9 cellular contexts compared by ENCODE assay signal in the genomic region with DNA sequence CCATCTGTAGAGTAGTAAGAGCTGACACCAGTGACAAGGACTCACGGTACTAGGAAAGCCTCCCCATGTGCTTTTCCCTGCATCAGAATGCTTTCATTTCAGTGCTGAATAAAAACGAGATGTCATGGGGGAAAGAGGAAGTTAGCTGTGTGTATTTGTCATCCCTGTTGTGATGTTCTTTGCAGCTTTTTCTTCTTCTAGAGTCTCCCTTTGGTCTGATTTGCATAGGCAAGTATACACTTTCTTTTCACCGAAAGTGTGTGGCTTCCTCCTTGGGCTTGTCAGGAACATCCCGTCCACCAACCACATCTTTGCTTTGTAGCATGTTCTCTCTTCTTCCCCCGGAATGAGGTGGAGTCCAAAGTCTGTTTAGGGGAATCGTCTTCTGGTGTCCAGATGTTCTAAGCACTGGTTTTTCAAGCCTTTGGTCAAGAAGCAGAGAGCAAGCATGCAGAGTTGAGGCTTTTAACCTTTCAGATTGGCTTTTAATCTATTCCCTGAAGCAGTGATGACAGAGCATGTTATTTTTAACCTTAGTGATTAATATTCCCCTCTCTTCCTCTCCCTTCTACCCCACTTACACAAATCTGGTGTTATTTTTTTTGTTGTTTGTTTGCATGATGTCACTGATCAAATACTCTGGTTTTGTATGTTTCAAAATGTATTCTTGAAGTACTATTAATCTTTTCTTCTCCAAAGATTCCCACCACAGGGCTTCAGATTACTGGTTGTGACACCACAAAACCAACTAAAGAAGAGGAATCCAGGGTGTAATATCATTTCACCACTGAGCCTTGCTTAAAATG.
DNase-seq lines count a peak whose midpoint lies in the region; ATAC-seq and TF ChIP-seq lines count a peak whose summit lies in the region.
"Had no signal": no experiment of that assay in that cellular context is flagged by ENCODE, and none has a peak within 500 bp of the region (broad histone marks: within the 10 kb centered on the region; RNA-seq: fewer than 3 reads in every experiment).

No MANE protein-coding gene starts in this region.

- TF ChIP-seq EP300 in stomach (IDR thresholded peaks at IDR 0.05) = no peak

- no peak for TF ChIP-seq POLR2A in stomach (IDR thresholded peaks at IDR 0.05)

- no peaks in the 10 kb centered on the region for H3K9me3 Mint-ChIP-seq in activated B cell treated with CpG ODN at 0.5 μM for 24 hours
- H3K9me3 Mint-ChIP-seq: immature natural killer cell had no signal

- POLR2A ChIA-PET in activated B cell treated with CpG ODN at 0.5 μM for 24 hours (lab: Charles Lee) = interaction anchor here (0.6 to 2.4 kb wide), 3 partner anchors 46 to 164 kb away, joined by 4 to 16 read pairs (median 4); a partner anchor contains a TSS
- POLR2A ChIA-PET in A673 (lab: Charles Lee; ENCODE audit: low non-redundant PET) = no interaction called here

- CTCF ChIA-PET in activated B cell treated with CpG ODN at 0.5 μM for 24 hours (lab: Charles Lee) (interaction anchor here (1.0 to 1.3 kb wide), 3 partner anchors 10 to 162 kb away, joined by 3 to 7 read pairs (median 4); no protein-coding TSS in a partner anchor), A673 (lab: Charles Lee) (no interaction called here)

- WGBS in stomach, 5 donors = 31 to 61% (median 48%) methylated on average over 6 of the region's 6 CpGs

- no peaks in the 10 kb centered on the region for H3K36me3 Mint-ChIP-seq in activated B cell treated with CpG ODN at 0.5 μM for 24 hours (ENCODE audit: low read depth)
- H3K36me3 Mint-ChIP-seq: immature natural killer cell had no signal

- no TSS peak for BruUV-seq in A673 (replicated peaks; lab: Mats Ljungman, UMichigan)

- H3K27me3 ChIP-seq in BLaER1 treated with 17β-estradiol and CSF1 and Interleukin-3, amounts not matched to agents 10 nM and 100 nM = no peaks in the 10 kb centered on the region
- no peaks in the 10 kb centered on the region for H3K27me3 ChIP-seq in stomach
- H3K27me3 ChIP-seq in A673 (replicated peaks; ENCODE audit: insufficient read depth, low read depth, low read length, poor library complexity) = no peaks in the 10 kb centered on the region

- H3K36me3 ChIP-seq in BLaER1 treated with 17β-estradiol and CSF1 and Interleukin-3, amounts not matched to agents 10 nM and 100 nM = no peaks in the 10 kb centered on the region
- H3K36me3 ChIP-seq in stomach = no peaks in the 10 kb centered on the region
- H3K36me3 ChIP-seq in A673 (ENCODE audit: insufficient read depth, low read length, poor library complexity, severe bottlenecking) = no peaks in the 10 kb centered on the region

- H3K27ac Mint-ChIP-seq in activated B cell treated with CpG ODN at 0.5 μM for 24 hours = peak overlapping the region; percentile 88
- H3K27ac Mint-ChIP-seq: immature natural killer cell had no signal

- peak overlapping the region in 10 of 11 experiments; percentile 23 to 72 (median 58); a peak in 19 of 22 replicates for H3K9ac ChIP-seq in BLaER1 treated with 17β-estradiol and CSF1 and Interleukin-3, amounts not matched to agents 10 nM and 100 nM

- no peaks in the 10 kb centered on the region for H3K27me3 Mint-ChIP-seq in activated B cell treated with CpG ODN at 0.5 μM for 24 hours

- H3K9me3 ChIP-seq in BLaER1 treated with 17β-estradiol and CSF1 and Interleukin-3, amounts not matched to agents 10 nM and 100 nM (replicated peaks in 1 of 11) = no peaks in the 10 kb centered on the region
- no peaks in the 10 kb centered on the region for H3K9me3 ChIP-seq in stomach
- H3K9me3 ChIP-seq in A673 (ENCODE audit: low read depth, low read length, poor library complexity, severe bottlenecking) = no peaks in the 10 kb centered on the region

- DNase-seq in activated B cell treated with CpG ODN at 0.5 μM for 24 hours = no peak
- no peak for DNase-seq in left cardiac atrium
- no peak for DNase-seq in stomach
- DNase-seq in central memory CD4-positive, alpha-beta T cell = no peak
- no peak for DNase-seq in A673 (ENCODE audit: low spot score)

- ATAC-seq in GM19324 (IDR thresholded peaks at IDR 0.05; ENCODE audit: low FRiP score, unreplicated experiment) (peak; percentile 85), HG03196 (IDR thresholded peaks at IDR 0.05; ENCODE audit: unreplicated experiment) (peak; percentile 96), activated B cell treated with CpG ODN at 0.5 μM for 24 hours (ENCODE audit: low read depth) (peak; percentile 90), left cardiac atrium (peak; percentile 54 to 58)

- peak overlapping the region; percentile 78 for H3K4me3 Mint-ChIP-seq in activated B cell treated with CpG ODN at 0.5 μM for 24 hours

- H3K4me3 ChIP-seq in BLaER1 treated with 17β-estradiol and CSF1 and Interleukin-3, amounts not matched to agents 10 nM and 100 nM = peak overlapping the region in 9 of 10 experiments; percentile 15 to 59 (median 31); a peak in 12 of 20 replicates
- H3K4me3 ChIP-seq in stomach (no peak overlapping the region), A673 (ENCODE audit: low read depth, low read length, poor library complexity, severe bottlenecking) (no peak overlapping the region)

- H4K20me1 ChIP-seq in BLaER1 treated with 17β-estradiol and CSF1 and Interleukin-3, amounts not matched to agents 10 nM and 100 nM = peaks cover 0 to 78% (median 0%) of the 10 kb centered on the region in 11 experiments; a peak in 7 of 22 replicates

- intact Hi-C loops in activated B cell treated with CpG ODN at 0.5 μM for 24 hours (cut with micrococcal nuclease) = loop anchor here (1.0 to 5.0 kb wide), 4 partner anchors 44 to 297 kb away; a partner anchor contains a TSS
- intact Hi-C loops in left cardiac atrium (cut with DNase I) = no loop called here
- intact Hi-C loops in stomach (cut with DNase I; ENCODE audit: low total_unique reads) = no loop called here
- intact Hi-C loops in A673 (cut with micrococcal nuclease; ENCODE audit: unreplicated experiment) = no loop called here

- peaks cover 23 to 39% (median 27%) of the 10 kb centered on the region in 10 experiments for H3K4me1 ChIP-seq in BLaER1 treated with 17β-estradiol and CSF1 and Interleukin-3, amounts not matched to agents 10 nM and 100 nM
- H3K4me1 ChIP-seq in stomach (peaks cover 7 to 33% (median 12%) of the 10 kb centered on the region in 4 donors), A673 (ENCODE audit: insufficient read depth, low read length, poor library complexity, severe bottlenecking) (peaks cover 17% of the 10 kb centered on the region)

- H3K27ac ChIP-seq in BLaER1 treated with 17β-estradiol and CSF1 and Interleukin-3, amounts not matched to agents 10 nM and 100 nM = peak overlapping the region in 10 of 11 experiments; percentile 28 to 83 (median 70); a peak in 21 of 22 replicates
- H3K27ac ChIP-seq in stomach (peak overlapping the region in 4 of 5 donors; percentile 50 to 78 (median 66)), A673 (ENCODE audit: low read depth, low read length, poor library complexity, severe bottlenecking) (no peak overlapping the region)

- peaks cover 22% of the 10 kb centered on the region for H3K4me1 Mint-ChIP-seq in activated B cell treated with CpG ODN at 0.5 μM for 24 hours

- H3K4me2 ChIP-seq in BLaER1 treated with 17β-estradiol and CSF1 and Interleukin-3, amounts not matched to agents 10 nM and 100 nM = peak overlapping the region; percentile 65 to 83 (median 73)

- TF ChIP-seq CTCF in activated B cell treated with CpG ODN at 0.5 μM for 24 hours (IDR thresholded peaks at IDR 0.05) (no peak), stomach (IDR thresholded peaks at IDR 0.05) (no peak), A673 (conservative IDR thresholded peaks at IDR 0.05; ENCODE audit: low read depth, low read length) (no peak)

Comparison
In these comparisons a context has a peak if more than half of its experiments do, and no peak if none do; other contexts are left out.
1. H3K4me3 ChIP-seq: peak in BLaER1 treated with 17β-estradiol and CSF1 and Interleukin-3, amounts not matched to agents 10 nM and 100 nM (9 of 10); none in stomach (0 of 4) and A673 (single experiment).
2. Peak in every context shown above with its lines, with median percentiles within 50 percentile points of each other: ATAC-seq.